ENCODE assay signal across 17 cellular contexts in the genomic region with DNA sequence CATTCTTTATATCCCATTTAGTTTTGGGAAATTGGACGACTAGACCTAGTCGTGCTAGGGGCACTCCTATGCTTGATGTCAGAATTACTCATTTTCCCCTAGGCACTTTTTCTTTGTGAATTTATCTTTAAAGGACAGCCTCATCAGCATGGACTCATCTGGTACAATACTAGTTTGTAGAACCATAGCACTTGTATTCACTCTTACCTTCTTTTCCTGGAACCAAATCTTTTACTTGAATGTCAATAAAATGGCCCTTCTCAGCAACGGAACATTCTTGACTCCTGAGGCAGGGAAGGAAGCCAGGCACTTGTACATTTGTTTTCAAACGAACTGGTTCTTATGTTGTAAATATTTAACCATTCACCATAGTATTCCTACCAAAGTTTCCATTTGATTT.
DNase-seq lines count a peak whose midpoint lies in the region; ATAC-seq, FAIRE-seq and TF ChIP-seq lines count a peak whose summit lies in the region.
"Had no signal": no experiment of that assay in that cellular context is flagged by ENCODE, and none has a peak within 500 bp of the region (broad histone marks: within the 10 kb centered on the region; RNA-seq: fewer than 3 reads in every experiment).

No MANE protein-coding gene starts in this region.

- FAIRE-seq in G401.6 (lab: Jason Lieb, UNC), result peak; percentile 63
- FAIRE-seq: GM12891 had no signal

- no peak for TF ChIP-seq CTCF in body of pancreas (IDR thresholded peaks at IDR 0.05)

- no peak overlapping the region for H3K4me3 ChIP-seq in body of pancreas
- H3K4me3 ChIP-seq in stomach smooth muscle (ENCODE audit: low read length in 2 of 2), result no peak overlapping the region
- H3K4me3 ChIP-seq: cardiac muscle cell had no signal

- H3K27me3 ChIP-seq in body of pancreas, result no peaks in the 10 kb centered on the region
- H3K27me3 ChIP-seq in stomach smooth muscle (ENCODE audit: control insufficient read depth in 1 of 2, insufficient read depth in 2 of 2, low read length in 2 of 2), result no peaks in the 10 kb centered on the region

- H3K36me3 ChIP-seq in body of pancreas (replicated peaks in 1 of 2; ENCODE audit: insufficient read depth in 1 of 2, low read depth in 2 of 2), result no peaks in the 10 kb centered on the region
- no peaks in the 10 kb centered on the region for H3K36me3 ChIP-seq in stomach smooth muscle (ENCODE audit: control insufficient read depth in 2 of 2, insufficient read depth in 2 of 2, low read length in 2 of 2)
- H3K36me3 ChIP-seq: cardiac muscle cell had no signal

- peaks cover 17% of the 10 kb centered on the region for H3K27me3 Mint-ChIP-seq in T-helper 2 cell treated with Interferon-gamma antibody and Interleukin-4, amounts not matched to agents 5 μg/mL and 100 μg/mL, for 36 hours (ENCODE audit: low read depth)

- H3K4me1 Mint-ChIP-seq in T-helper 2 cell treated with Interferon-gamma antibody and Interleukin-4, amounts not matched to agents 5 μg/mL and 100 μg/mL, for 36 hours (ENCODE audit: low read depth), result no peaks in the 10 kb centered on the region
- H3K4me1 Mint-ChIP-seq: activated CD4-positive, alpha-beta memory T cell treated with anti-CD3 and anti-CD28 coated beads, Interleukin-2, amount 10 ng/mL, durations not matched to agents 7 days and 5 days; memory B cell had no signal

- no peak overlapping the region for H3K4me3 Mint-ChIP-seq in T-helper 2 cell treated with Interferon-gamma antibody and Interleukin-4, amounts not matched to agents 5 μg/mL and 100 μg/mL, for 36 hours
- H3K4me3 Mint-ChIP-seq: activated CD4-positive, alpha-beta memory T cell treated with anti-CD3 and anti-CD28 coated beads, Interleukin-2, amount 10 ng/mL, durations not matched to agents 7 days and 5 days; memory B cell had no signal

- no peaks in the 10 kb centered on the region for H3K36me3 Mint-ChIP-seq in T-helper 2 cell treated with Interferon-gamma antibody and Interleukin-4, amounts not matched to agents 5 μg/mL and 100 μg/mL, for 36 hours (ENCODE audit: low read depth)
- H3K36me3 Mint-ChIP-seq: memory B cell had no signal

- peak; percentile 23 for ATAC-seq in body of pancreas
- no peak for ATAC-seq in HG03280 (IDR thresholded peaks at IDR 0.05; ENCODE audit: unreplicated experiment)

- DNase-seq in body of pancreas, result peak; percentile 38 to 55 (median 50)
- DNase-seq in left kidney (ENCODE audit: low read depth, low spot score), result peak; percentile 36
- no peak for DNase-seq in T-helper 2 cell treated with Interferon-gamma antibody and Interleukin-4, amounts not matched to agents 5 μg/mL and 100 μg/mL, for 36 hours (ENCODE audit: low spot score)
- DNase-seq in Ammon's horn (ENCODE audit: low spot score), result no peak
- no peak for DNase-seq in DMS 273 (lab: John Stamatoyannopoulos, UW; ENCODE audit: unreplicated experiment)
- DNase-seq: activated CD4-positive, alpha-beta memory T cell treated with anti-CD3 and anti-CD28 coated beads, Interleukin-2, amount 10 ng/mL, durations not matched to agents 7 days and 5 days; activated effector memory CD4-positive, alpha-beta T cell treated with anti-CD3 and anti-CD28 coated beads, Interleukin-2, amount 50 U/mL, for 16 hours; AML-193; KG1; NCI-H1694 treated with DMSO at 0.1 percent for 48 hours; NCI-H748 treated with DMSO at 0.1 percent for 48 hours had no signal

- intact Hi-C loops in body of pancreas (cut with DNase I), result no loop called here

- no peaks in the 10 kb centered on the region for H3K9me3 ChIP-seq in body of pancreas
- H3K9me3 ChIP-seq in stomach smooth muscle (ENCODE audit: control insufficient read depth in 2 of 2, low read length in 2 of 2), result no peaks in the 10 kb centered on the region

- peak overlapping the region; percentile 69 to 90 (median 82) for H3K27ac ChIP-seq in body of pancreas
- peak overlapping the region; percentile 68 for H3K27ac ChIP-seq in stomach smooth muscle (ENCODE audit: low read length)
- H3K27ac ChIP-seq: cardiac muscle cell had no signal

- H3K27ac Mint-ChIP-seq in T-helper 2 cell treated with Interferon-gamma antibody and Interleukin-4, amounts not matched to agents 5 μg/mL and 100 μg/mL, for 36 hours, result no peak overlapping the region
- H3K27ac Mint-ChIP-seq: activated CD4-positive, alpha-beta memory T cell treated with anti-CD3 and anti-CD28 coated beads, Interleukin-2, amount 10 ng/mL, durations not matched to agents 7 days and 5 days; memory B cell had no signal

- H3K9me3 Mint-ChIP-seq in T-helper 2 cell treated with Interferon-gamma antibody and Interleukin-4, amounts not matched to agents 5 μg/mL and 100 μg/mL, for 36 hours, result no peaks in the 10 kb centered on the region
- H3K9me3 Mint-ChIP-seq: activated CD4-positive, alpha-beta memory T cell treated with anti-CD3 and anti-CD28 coated beads, Interleukin-2, amount 10 ng/mL, durations not matched to agents 7 days and 5 days; memory B cell had no signal

- peaks cover 57% of the 10 kb centered on the region for H3K4me1 ChIP-seq in body of pancreas
- peaks cover 5% of the 10 kb centered on the region for H3K4me1 ChIP-seq in stomach smooth muscle (ENCODE audit: control insufficient read depth, insufficient read depth, low read length)

- WGBS in body of pancreas, 2 donors, result 31 to 49% methylated on average over 4 of the region's 4 CpGs

- TF ChIP-seq POLR2A in body of pancreas (IDR thresholded peaks at IDR 0.05), result no peak

- no peak overlapping the region for H3K9ac ChIP-seq in stomach smooth muscle (ENCODE audit: low read length in 2 of 2)

Comparison
In these comparisons a context has a peak if more than half of its experiments do, and no peak if none do; other contexts are left out.
1. DNase-seq: peak in body of pancreas (4 of 4) and left kidney (single experiment); none in T-helper 2 cell treated with Interferon-gamma antibody and Interleukin-4, amounts not matched to agents 5 μg/mL and 100 μg/mL, for 36 hours (single experiment), Ammon's horn (single experiment) and DMS 273 (single experiment).